Comparison of ENCODE assay signal across 8 cellular contexts in genomic region chr16:75264999-75265910, GRCh38. TPM values are rescaled to one million over a fixed set of nuclear protein-coding genes. Genes with fewer than 3 reads are reported as not detected.
A peak's percentile ranks its signal among the peaks of the same experiment; 100 is the strongest.
DNase-seq lines count a peak whose midpoint lies in the region; ATAC-seq, FAIRE-seq and TF ChIP-seq lines count a peak whose summit lies in the region.

No MANE protein-coding gene starts in this region.

- in situ Hi-C loops in K562 (cut with MboI): no loop called here
- in situ Hi-C loops in G401 (cut with HindIII; ENCODE audit: low sequenced_read_pairs): no loop called here

- TF ChIP-seq CTCF in K562 (IDR thresholded peaks at IDR 0.05 in 2 of 3, conservative IDR thresholded peaks at IDR 0.05 in 1 of 3; ENCODE audit: insufficient read depth in 2 of 3, low read depth in 1 of 3, low read length in 3 of 3) (no peak), testis (IDR thresholded peaks at IDR 0.05) (no peak)

- H2AFZ ChIP-seq in K562 (ENCODE audit: low read depth, low read length): peak overlapping the region; percentile 94

- H3K9me1 ChIP-seq in K562 (ENCODE audit: control insufficient read depth, insufficient read depth, low read length): no peaks in the 10 kb centered on the region

- no peak for DNase-seq in activated naive CD4-positive, alpha-beta T cell treated with anti-CD3 and anti-CD28 coated beads for 36 hours
- no peak for DNase-seq in activated naive CD4-positive, alpha-beta T cell treated with Interleukin-2 at 50 U/mL for 16 hours
- peak in 2 of 4 experiments; percentile 58 for DNase-seq in K562 (ENCODE audit: extremely low read depth in 1 of 4, low spot score in 3 of 4)
- peak; percentile 65 for DNase-seq in left kidney (ENCODE audit: low read depth, low spot score)
- no peak for DNase-seq in testis
- no peak for DNase-seq in G401 (ENCODE audit: low spot score)
- DNase-seq in activated effector memory CD4-positive, alpha-beta T cell treated with anti-CD3 and anti-CD28 coated beads, Interleukin-2, amount 50 U/mL, for 16 hours: no peak

- no peaks in the 10 kb centered on the region for H3K9me3 Mint-ChIP-seq in activated naive CD4-positive, alpha-beta T cell treated with anti-CD3 and anti-CD28 coated beads for 36 hours

- H3K9me3 ChIP-seq in K562 (replicated peaks; ENCODE audit: control insufficient read depth, insufficient read depth, low read depth, low read length) (no peaks in the 10 kb centered on the region), testis (no peaks in the 10 kb centered on the region)

- FAIRE-seq in K562 (lab: Jason Lieb, UNC): no peak

- H3K4me3 ChIP-seq in K562 (peak overlapping the region; percentile 91), testis (peak overlapping the region; percentile 82 to 97)

- H3K27ac Mint-ChIP-seq in activated naive CD4-positive, alpha-beta T cell treated with anti-CD3 and anti-CD28 coated beads for 36 hours: no peak overlapping the region

- H3K27ac ChIP-seq in K562 (ENCODE audit: extremely low read depth, low read depth, low read length) (peak overlapping the region; percentile 78), testis (peak overlapping the region; percentile 93 to 95)

- H3K4me2 ChIP-seq in K562 (ENCODE audit: insufficient read depth, low read length): peak overlapping the region; percentile 72

- H3K79me2 ChIP-seq in K562 (ENCODE audit: control insufficient read depth, insufficient read depth, low read length): peaks cover 6% of the 10 kb centered on the region; the same call in 1 of the 3 replicates

- peak; percentile 15 for ATAC-seq in HG03097 (IDR thresholded peaks at IDR 0.05; ENCODE audit: low FRiP score, unreplicated experiment)
- ATAC-seq in K562: peak; percentile 35

- intact Hi-C loops in activated naive CD4-positive, alpha-beta T cell treated with anti-CD3 and anti-CD28 coated beads for 36 hours (cut with micrococcal nuclease): no loop called here
- intact Hi-C loops in K562 (cut with micrococcal nuclease) (no loop called here), testis (cut with DNase I; ENCODE audit: low total_unique reads) (no loop called here)

- peak overlapping the region; percentile 42 for H3K4me3 Mint-ChIP-seq in activated naive CD4-positive, alpha-beta T cell treated with anti-CD3 and anti-CD28 coated beads for 36 hours

- H3K9ac ChIP-seq in K562 (ENCODE audit: insufficient read depth in 1 of 2, low read depth in 2 of 2, low read length in 2 of 2): peak overlapping the region; percentile 82 to 92

- CTCF ChIA-PET in activated naive CD4-positive, alpha-beta T cell treated with anti-CD3 and anti-CD28 coated beads for 36 hours (lab: Charles Lee): interaction anchor here (2.0 kb wide), 1 partner anchor 31 kb away, joined by 6 read pairs; no protein-coding TSS in a partner anchor
- CTCF ChIA-PET in K562 (lab: Yijun Ruan, JAX; ENCODE audit: low intra/inter-chr PET ratio): interaction anchor here (0.7 kb wide), 1 partner anchor 351 kb away, joined by 3 read pairs; no protein-coding TSS in a partner anchor

- H3K27me3 Mint-ChIP-seq in activated naive CD4-positive, alpha-beta T cell treated with anti-CD3 and anti-CD28 coated beads for 36 hours (ENCODE audit: low read depth): peaks cover 35% of the 10 kb centered on the region

- WGBS in K562 (ENCODE audit: insufficient coverage, low coverage, missing lambda C conversion rate): 18% methylated on average over 19 of the region's 74 CpGs
- WGBS in testis, 2 donors: 1 to 2% methylated on average over 9 to 45 of the region's 74 CpGs

- H3K36me3 ChIP-seq in K562 (ENCODE audit: control insufficient read depth, insufficient read depth, low read length) (no peaks in the 10 kb centered on the region), testis (ENCODE audit: low read depth, missing control alignments) (no peaks in the 10 kb centered on the region)

- no peak for TF ChIP-seq RAD21 in K562 (CRISPR knock-in tag; conservative IDR thresholded peaks at IDR 0.05 in 1 of 2, IDR thresholded peaks at IDR 0.05 in 1 of 2)

- H3K36me3 Mint-ChIP-seq in activated naive CD4-positive, alpha-beta T cell treated with anti-CD3 and anti-CD28 coated beads for 36 hours (ENCODE audit: low read depth): no peaks in the 10 kb centered on the region

- BruUV-seq in K562 (replicated peaks; lab: Mats Ljungman, UMichigan): no TSS peak

- TF ChIP-seq POLR2A in K562 (conservative IDR thresholded peaks at IDR 0.05): no peak
- TF ChIP-seq POLR2A in testis (IDR thresholded peaks at IDR 0.05): no peak

- peaks cover 4 to 55% of the 10 kb centered on the region in 2 experiments; a peak in 3 of 5 replicates for H3K4me1 ChIP-seq in K562 (replicated peaks in 1 of 2; ENCODE audit: control insufficient read depth in 2 of 2, insufficient read depth in 2 of 2, low read length in 2 of 2)
- peaks cover 36% of the 10 kb centered on the region for H3K4me1 ChIP-seq in testis

- POLR2A ChIA-PET in K562 (lab: Yijun Ruan, JAX): interaction anchor here (1.6 kb wide), 1 partner anchor 16 kb away, joined by 5 read pairs; no protein-coding TSS in a partner anchor

- H4K20me1 ChIP-seq in K562 (replicated peaks; ENCODE audit: control insufficient read depth, insufficient read depth, low read length): no peaks in the 10 kb centered on the region

- TF ChIP-seq EP300 in K562 (IDR thresholded peaks at IDR 0.05; ENCODE audit: low read length): no peak

- no peaks in the 10 kb centered on the region for H3K27me3 ChIP-seq in K562 (ENCODE audit: control insufficient read depth in 2 of 2, insufficient read depth in 2 of 2, low read length in 2 of 2)
- no peaks in the 10 kb centered on the region for H3K27me3 ChIP-seq in testis

- peaks cover 2% of the 10 kb centered on the region for H3K4me1 Mint-ChIP-seq in activated naive CD4-positive, alpha-beta T cell treated with anti-CD3 and anti-CD28 coated beads for 36 hours (ENCODE audit: low read depth)

RNA-seq across cellular contexts. Expression of gene BCAR1, which starts 13.8 kb away (rescaled TPM):
- under 1 TPM; 0.67 to 0.81 TPM for total RNA-seq in activated naive CD4-positive, alpha-beta T cell treated with anti-CD3 and anti-CD28 coated beads for 36 hours
- total RNA-seq in K562 (2011; cell fraction: chromatin; rRNA removed; ENCODE audit: low replicate concordance): 30.5 and 82.5 TPM in 2 replicates
- total RNA-seq in K562 (2011; cell fraction: nucleolus; rRNA removed): 37.8 and 38.7 TPM in 2 replicates
- total RNA-seq in K562 (2011; cell fraction: nucleoplasm; rRNA removed): 29.8 and 32.0 TPM in 2 replicates
- 14.1 and 16.0 TPM in 2 replicates for total RNA-seq in K562 (2014; rRNA removed)
- total RNA-seq in K562 (2014; rRNA removed; fragmentation: Illumina TruSeq; extraction: Trizol): 1.1 and 1.7 TPM in 2 replicates
- 7.2 and 8.8 TPM in 2 replicates for total RNA-seq in K562 (2015; rRNA removed; fragmentation: Illumina TruSeq; extraction: Trizol)
- 25.6 and 26.3 TPM in 2 replicates for total RNA-seq in K562 (2021)
- polyA plus RNA-seq in K562 (2011; rRNA removed): 3.6 and 6.0 TPM in 2 replicates
- polyA plus RNA-seq in K562 (2011; cell fraction: cytosol; rRNA removed): 3.6 and 13.5 TPM in 2 replicates
- 21.5 and 40.4 TPM in 2 replicates for polyA plus RNA-seq in K562 (2011; cell fraction: nucleus; rRNA removed)
- polyA plus RNA-seq in K562 (2012): 14.6 and 20.3 TPM in 2 replicates
- polyA plus RNA-seq in K562 (2014; fragmentation: Illumina TruSeq; extraction: Trizol): 3.4 and 11.4 TPM in 2 replicates
- under 1 TPM; 0.10 to 0.13 TPM for polyA plus RNA-seq in K562 (2014; fragmentation: Nextera tagmentation; extraction: Ambion mirVana)
- 9.8 and 10.5 TPM in 2 replicates for polyA plus RNA-seq in K562 (2014; rRNA removed)
- 5.7 and 5.9 TPM in 2 replicates for polyA minus RNA-seq in K562 (2011; rRNA and poly(A)+ RNA removed)
- 6.9 and 14.9 TPM in 2 replicates for polyA minus RNA-seq in K562 (2011; cell fraction: cytosol; rRNA and poly(A)+ RNA removed)
- polyA minus RNA-seq in K562 (2011; cell fraction: nucleus; rRNA and poly(A)+ RNA removed): 16.6 and 18.6 TPM in 2 replicates
- 100 to 1,000 TPM; 139 to 201 TPM for total RNA-seq in testis
- 83.8 TPM for polyA plus RNA-seq in testis (ENCODE audit: insufficient read depth, low read depth, low replicate concordance)
- 122 and 124 TPM in 2 replicates for total RNA-seq in G401 (2014; rRNA removed; shearing (Covaris generic))

RNA-seq across cellular contexts. Expression of gene CTRB1, which starts 46.5 kb away (rescaled TPM):
- not detected for total RNA-seq in activated naive CD4-positive, alpha-beta T cell treated with anti-CD3 and anti-CD28 coated beads for 36 hours
- total RNA-seq in K562 (2011; cell fraction: chromatin; rRNA removed; ENCODE audit: low replicate concordance): not detected in 2 replicates
- total RNA-seq in K562 (2011; cell fraction: nucleolus; rRNA removed): not detected in 2 replicates
- not detected in 2 replicates for total RNA-seq in K562 (2011; cell fraction: nucleoplasm; rRNA removed)
- total RNA-seq in K562 (2014; rRNA removed): not detected in 2 replicates
- total RNA-seq in K562 (2014; rRNA removed; fragmentation: Illumina TruSeq; extraction: Trizol): not detected in 2 replicates
- not detected in 2 replicates for total RNA-seq in K562 (2015; rRNA removed; fragmentation: Illumina TruSeq; extraction: Trizol)
- 2.3 and 5.3 TPM in 2 replicates for total RNA-seq in K562 (2021)
- not detected in 2 replicates for polyA plus RNA-seq in K562 (2011; rRNA removed)
- not detected in 2 replicates for polyA plus RNA-seq in K562 (2011; cell fraction: cytosol; rRNA removed)
- polyA plus RNA-seq in K562 (2011; cell fraction: nucleus; rRNA removed): not detected in 2 replicates
- polyA plus RNA-seq in K562 (2012): not detected in 2 replicates
- polyA plus RNA-seq in K562 (2014; fragmentation: Illumina TruSeq; extraction: Trizol): not detected in 2 replicates
- polyA plus RNA-seq in K562 (2014; fragmentation: Nextera tagmentation; extraction: Ambion mirVana): not detected
- not detected in 2 replicates for polyA plus RNA-seq in K562 (2014; rRNA removed)
- polyA minus RNA-seq in K562 (2011; rRNA and poly(A)+ RNA removed): not detected in 2 replicates
- polyA minus RNA-seq in K562 (2011; cell fraction: cytosol; rRNA and poly(A)+ RNA removed): not detected in 2 replicates
- not detected in 2 replicates for polyA minus RNA-seq in K562 (2011; cell fraction: nucleus; rRNA and poly(A)+ RNA removed)
- 1 to 10 TPM in 1 of 2 donors, not detected in 1; 1.2 TPM for total RNA-seq in testis
- polyA plus RNA-seq in testis (ENCODE audit: insufficient read depth, low read depth, low replicate concordance): not detected
- total RNA-seq in G401 (2014; rRNA removed; shearing (Covaris generic)): not detected in 2 replicates

RNA-seq across cellular contexts. Expression of gene CTRB2, which starts 58.3 kb away (rescaled TPM):
- not detected for total RNA-seq in activated naive CD4-positive, alpha-beta T cell treated with anti-CD3 and anti-CD28 coated beads for 36 hours
- total RNA-seq in K562 (2011; cell fraction: chromatin; rRNA removed; ENCODE audit: low replicate concordance): not detected in 2 replicates
- total RNA-seq in K562 (2011; cell fraction: nucleolus; rRNA removed): not detected in 2 replicates
- not detected in 2 replicates for total RNA-seq in K562 (2011; cell fraction: nucleoplasm; rRNA removed)
- total RNA-seq in K562 (2014; rRNA removed) (not detected in 2 replicates), K562 (2014; rRNA removed; fragmentation: Illumina TruSeq; extraction: Trizol) (not detected in 2 replicates), K562 (2015; rRNA removed; fragmentation: Illumina TruSeq; extraction: Trizol) (not detected in 2 replicates), K562 (2021) (5.1 and 7.3 TPM in 2 replicates), testis (1 to 10 TPM in 1 of 2 donors, under 1 TPM in 1; 0.63 to 1.1 TPM)
- polyA plus RNA-seq in K562 (2011; rRNA removed) (not detected in 2 replicates), K562 (2014; fragmentation: Illumina TruSeq; extraction: Trizol) (not detected in 2 replicates), K562 (2014; fragmentation: Nextera tagmentation; extraction: Ambion mirVana) (not detected), K562 (2014; rRNA removed) (not detected in 2 replicates), testis (ENCODE audit: insufficient read depth, low read depth, low replicate concordance) (0.69 TPM)
- polyA plus RNA-seq in K562 (2011; cell fraction: cytosol; rRNA removed): not detected in 2 replicates
- polyA plus RNA-seq in K562 (2011; cell fraction: nucleus; rRNA removed): not detected in 2 replicates
- polyA plus RNA-seq in K562 (2012): not detected in 2 replicates
- not detected in 2 replicates for polyA minus RNA-seq in K562 (2011; rRNA and poly(A)+ RNA removed)
- polyA minus RNA-seq in K562 (2011; cell fraction: cytosol; rRNA and poly(A)+ RNA removed): not detected in 2 replicates
- not detected in 2 replicates for polyA minus RNA-seq in K562 (2011; cell fraction: nucleus; rRNA and poly(A)+ RNA removed)
- total RNA-seq in G401 (2014; rRNA removed; shearing (Covaris generic)): not detected in 2 replicates
